11 cellular contexts compared by ENCODE assay signal in genomic region chr11:122803306-122803705, GRCh38. TPM values are rescaled to one million over a fixed set of nuclear protein-coding genes. Genes with fewer than 3 reads are reported as not detected.
DNase-seq lines count a peak whose midpoint lies in the region; ATAC-seq and TF ChIP-seq lines count a peak whose summit lies in the region.
"Had no signal": no experiment of that assay in that cellular context is flagged by ENCODE, and none has a peak within 500 bp of the region (broad histone marks: within the 10 kb centered on the region; RNA-seq: fewer than 3 reads in every experiment).

No MANE protein-coding gene starts in this region.

- H3K27ac ChIP-seq in ovary = no peak overlapping the region

- no peaks in the 10 kb centered on the region for H3K27me3 ChIP-seq in BJ (ENCODE audit: control insufficient read depth, insufficient read depth, low read length)
- H3K27me3 ChIP-seq in MG63 = no peaks in the 10 kb centered on the region
- no peaks in the 10 kb centered on the region for H3K27me3 ChIP-seq in ovary

- no peak overlapping the region for H3K4me3 Mint-ChIP-seq in naive thymus-derived CD8-positive, alpha-beta T cell
- H3K4me3 Mint-ChIP-seq: activated T-cell treated with anti-CD3 and anti-CD28 coated beads, Interleukin-2, amount 50 U/mL, for 72 hours had no signal

- H3K36me3 ChIP-seq in BJ (ENCODE audit: control insufficient read depth, insufficient read depth, low read length) = peaks cover 2% of the 10 kb centered on the region
- H3K36me3 ChIP-seq in MG63 = peaks cover 35% of the 10 kb centered on the region
- no peaks in the 10 kb centered on the region for H3K36me3 ChIP-seq in ovary

- H3K27me3 Mint-ChIP-seq in naive thymus-derived CD8-positive, alpha-beta T cell = no peaks in the 10 kb centered on the region

- DNase-seq in BJ (ENCODE audit: low read depth) (peak; percentile 53), MG63 (peak; percentile 56), cerebellum (ENCODE audit: low spot score) (peak; percentile 41), ovary (no peak), DMS53 treated with DMSO at 0.1 percent for 48 hours (lab: John Stamatoyannopoulos, UW; ENCODE audit: unreplicated experiment) (no peak), C1 segment of cervical spinal cord (lab: John Stamatoyannopoulos, UW) (no peak)
- no peak for DNase-seq in naive thymus-derived CD8-positive, alpha-beta T cell
- DNase-seq in activated CD8-positive, alpha-beta memory T cell treated with anti-CD3 and anti-CD28 coated beads, Interleukin-2, amount 50 U/mL, for 48 hours = no peak
- DNase-seq: activated T-cell treated with anti-CD3 and anti-CD28 coated beads, Interleukin-2, amount 50 U/mL, for 72 hours; NCI-H69; T-helper 9 cell had no signal

- peaks cover 4 to 75% (median 18%) of the 10 kb centered on the region in 3 donors for H3K36me3 Mint-ChIP-seq in naive thymus-derived CD8-positive, alpha-beta T cell

- CTCF ChIA-PET in BJ (lab: Yijun Ruan, JAX) = interaction anchor here (0.8 to 2.1 kb wide), 4 partner anchors 8 to 170 kb away, joined by 3 to 9 read pairs (median 4); no protein-coding TSS in a partner anchor

- 72 to 83% (median 82%) methylated on average over 2 of the region's 2 CpGs for WGBS in ovary, 3 donors

- POLR2A ChIA-PET in BJ (lab: Charles Lee) = no interaction called here
- POLR2A ChIA-PET in naive thymus-derived CD8-positive, alpha-beta T cell (lab: Charles Lee) = no interaction called here

- H3K4me1 ChIP-seq in ovary (ENCODE audit: insufficient read depth) = no peaks in the 10 kb centered on the region

- no peak for TF ChIP-seq EP300 in ovary (IDR thresholded peaks at IDR 0.05)

- no peaks in the 10 kb centered on the region for H3K9me3 Mint-ChIP-seq in naive thymus-derived CD8-positive, alpha-beta T cell
- H3K9me3 Mint-ChIP-seq: activated T-cell treated with anti-CD3 and anti-CD28 coated beads, Interleukin-2, amount 50 U/mL, for 72 hours had no signal

- ATAC-seq in naive thymus-derived CD8-positive, alpha-beta T cell = no peak

- peak overlapping the region in 9 of 10 donors; percentile 5 to 82 (median 29) for H3K27ac Mint-ChIP-seq in naive thymus-derived CD8-positive, alpha-beta T cell
- H3K27ac Mint-ChIP-seq: activated T-cell treated with anti-CD3 and anti-CD28 coated beads, Interleukin-2, amount 50 U/mL, for 72 hours had no signal

- TF ChIP-seq CTCF in BJ (IDR thresholded peaks at IDR 0.05; ENCODE audit: insufficient read depth, low read depth, low read length) (no peak), ovary (IDR thresholded peaks at IDR 0.05) (no peak)

- H3K4me3 ChIP-seq in BJ (ENCODE audit: low read depth, low read length) = no peak overlapping the region
- no peak overlapping the region for H3K4me3 ChIP-seq in MG63
- H3K4me3 ChIP-seq in ovary = no peak overlapping the region

- peaks cover 15 to 42% (median 35%) of the 10 kb centered on the region in 4 donors for H3K4me1 Mint-ChIP-seq in naive thymus-derived CD8-positive, alpha-beta T cell

- intact Hi-C loops in ovary (cut with DNase I) = no loop called here

- H3K9me3 ChIP-seq in MG63 = no peaks in the 10 kb centered on the region
- no peaks in the 10 kb centered on the region for H3K9me3 ChIP-seq in ovary

- no peak for TF ChIP-seq POLR2A in ovary (IDR thresholded peaks at IDR 0.05)

RNA-seq across cellular contexts. Expression of gene CRTAM, which starts 35.0 kb away (rescaled TPM):
- polyA plus RNA-seq in BJ (2011; rRNA removed) (not detected in 2 replicates), ovary (under 1 TPM; 0.06 to 0.83 TPM)
- polyA minus RNA-seq in BJ (2011; rRNA and poly(A)+ RNA removed) = not detected in 2 replicates
- not detected in 2 replicates for total RNA-seq in MG63 (2014; rRNA removed; shearing (Covaris generic); ENCODE audit: low replicate concordance)
- total RNA-seq in cerebellum (1.7 TPM), ovary (under 1 TPM in 5 of 7 donors, not detected in 2; 0.10 to 0.92 (median 0.30) TPM)
- 10 to 100 TPM; 48.1 to 52.3 TPM for total RNA-seq in naive thymus-derived CD8-positive, alpha-beta T cell
- 10 to 100 TPM; 66.6 to 98.7 (median 88.3) TPM for polyA plus RNA-seq in naive thymus-derived CD8-positive, alpha-beta T cell

Comparison
In these comparisons a context has a peak if more than half of its experiments do, and no peak if none do; other contexts are left out.
1. DNase-seq: peak in BJ (single experiment), MG63 (single experiment) and cerebellum (single experiment); none in naive thymus-derived CD8-positive, alpha-beta T cell (0 of 10), ovary (0 of 5), DMS53 treated with DMSO at 0.1 percent for 48 hours (single experiment), activated CD8-positive, alpha-beta memory T cell treated with anti-CD3 and anti-CD28 coated beads, Interleukin-2, amount 50 U/mL, for 48 hours (single experiment) and C1 segment of cervical spinal cord (0 of 14).
2. RNA of gene CRTAM, which starts 35.0 kb away (total RNA-seq): 48.1 to 52.3 TPM in naive thymus-derived CD8-positive, alpha-beta T cell; 1.7 TPM in cerebellum (single experiment), 0.10 to 0.92 TPM in ovary and not detected in MG63; every median in the first group is over 10 times any median in the second.